ENCODE assay signal across 8 cellular contexts in the genomic region with DNA sequence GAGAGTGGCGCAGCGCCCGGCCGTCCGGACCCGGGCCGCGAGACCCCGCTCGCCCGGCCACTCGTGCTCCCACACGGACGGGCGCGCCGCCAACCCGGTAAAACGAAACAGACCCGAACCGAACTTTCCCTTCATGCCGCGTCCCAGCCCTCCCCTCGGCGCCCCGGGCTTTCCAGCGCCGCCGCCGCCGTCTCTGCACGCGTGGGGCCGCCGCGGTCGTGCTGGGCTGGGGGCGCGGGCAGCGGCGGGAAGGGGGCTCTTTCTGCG. TPM values are rescaled to one million over a fixed set of nuclear protein-coding genes. Genes with fewer than 3 reads are reported as not detected.
DNase-seq lines count a peak whose midpoint lies in the region; ATAC-seq and TF ChIP-seq lines count a peak whose summit lies in the region.

No MANE protein-coding gene starts in this region.

- POLR2A ChIA-PET in PC-3 (lab: Charles Lee; ENCODE audit: unreplicated experiment), result interaction anchor here (0.7 kb wide), 1 partner anchor 388 kb away, joined by 7 read pairs; no protein-coding TSS in a partner anchor

- H3K4me1 ChIP-seq in PC-3 (ENCODE audit: insufficient read depth, low read length) (peaks cover 23% of the 10 kb centered on the region; the same call in 1 of the 2 replicates), foreskin keratinocyte (peaks cover 30% of the 10 kb centered on the region)

- no peak for DNase-seq in PC-3
- DNase-seq in foreskin keratinocyte, result no peak
- no peak for DNase-seq in skeletal muscle cell (ENCODE audit: low read depth)
- DNase-seq in SHP77 treated with DMSO at 0.1 percent for 48 hours (lab: John Stamatoyannopoulos, UW), result no peak
- DNase-seq in middle frontal gyrus (ENCODE audit: extremely low spot score, low spot score), result no peak
- no peak for DNase-seq in amygdala (lab: John Stamatoyannopoulos, UW)

- peak overlapping the region; percentile 26; the same call in 1 of the 2 replicates for H3K27ac ChIP-seq in PC-3 (ENCODE audit: low read length)
- peak overlapping the region; percentile 83 for H3K27ac ChIP-seq in foreskin keratinocyte

- H3K4me3 ChIP-seq in PC-3 (ENCODE audit: low read length), result peak overlapping the region; percentile 83
- H3K4me3 ChIP-seq in skeletal muscle cell (ENCODE audit: low read depth, low read length), result peak overlapping the region; percentile 79

- no peaks in the 10 kb centered on the region for H3K9me3 ChIP-seq in PC-3 (ENCODE audit: low read length)

- H3K36me3 ChIP-seq in PC-3 (ENCODE audit: low read depth, low read length), result no peaks in the 10 kb centered on the region

- H3K79me2 ChIP-seq in PC-3 (ENCODE audit: low read length), result peaks cover 48% of the 10 kb centered on the region

- TF ChIP-seq CTCF in PC-3 (conservative IDR thresholded peaks at IDR 0.05; ENCODE audit: low read depth, low read length) (no peak), foreskin keratinocyte (conservative IDR thresholded peaks at IDR 0.05) (no peak)

- no peaks in the 10 kb centered on the region for H3K9me2 ChIP-seq in PC-3 (replicated peaks; ENCODE audit: low read length)

- no peaks in the 10 kb centered on the region for H3F3A ChIP-seq in PC-3 (ENCODE audit: low read length, unreplicated experiment)

- CTCF ChIA-PET in PC-3 (lab: Charles Lee), result no interaction called here

- no peaks in the 10 kb centered on the region for H4K20me1 ChIP-seq in PC-3 (ENCODE audit: low read length)

- ATAC-seq in GM19438 (IDR thresholded peaks at IDR 0.05; ENCODE audit: low read depth, unreplicated experiment) (peak; percentile 17), PC-3 (no peak; the same call in 1 of the 2 replicates), foreskin keratinocyte (peak; percentile 11), GM18868 (IDR thresholded peaks at IDR 0.05; ENCODE audit: unreplicated experiment) (no peak)

- H3K27me3 ChIP-seq in PC-3 (ENCODE audit: low read length), result no peaks in the 10 kb centered on the region
- H3K27me3 ChIP-seq in foreskin keratinocyte, result no peaks in the 10 kb centered on the region

- peak overlapping the region; percentile 98 for H2AFZ ChIP-seq in PC-3 (ENCODE audit: low read length)

- H3K4me2 ChIP-seq in PC-3 (ENCODE audit: low read length), result peak overlapping the region; percentile 98

- intact Hi-C loops in PC-3 (cut with micrococcal nuclease), result loop anchor here (2.0 to 5.0 kb wide), 4 partner anchors 65 to 203 kb away; a partner anchor contains a TSS

- peak overlapping the region; percentile 77 for H3K9ac ChIP-seq in PC-3 (ENCODE audit: low read length)

- BruUV-seq in PC-3 (replicated peaks; lab: Mats Ljungman, UMichigan), result no TSS peak

RNA-seq across cellular contexts. Expression of a gene that starts 0.2 kb away (rescaled TPM):
- total RNA-seq in PC-3 (2014; rRNA removed), result 13.3 and 14.8 TPM in 2 replicates
- 27.4 and 27.6 TPM in 2 replicates for total RNA-seq in foreskin keratinocyte
- polyA plus RNA-seq in foreskin keratinocyte, result 4.4 and 5.3 TPM in 2 replicates

Comparison
In these comparisons a context has a peak if more than half of its experiments do, and no peak if none do; other contexts are left out.
1. ATAC-seq: peak in GM19438 (single experiment) and foreskin keratinocyte (single experiment); none in PC-3 (single experiment) and GM18868 (single experiment).